ENCODE assay signal across 1 cellular context in the genomic region with DNA sequence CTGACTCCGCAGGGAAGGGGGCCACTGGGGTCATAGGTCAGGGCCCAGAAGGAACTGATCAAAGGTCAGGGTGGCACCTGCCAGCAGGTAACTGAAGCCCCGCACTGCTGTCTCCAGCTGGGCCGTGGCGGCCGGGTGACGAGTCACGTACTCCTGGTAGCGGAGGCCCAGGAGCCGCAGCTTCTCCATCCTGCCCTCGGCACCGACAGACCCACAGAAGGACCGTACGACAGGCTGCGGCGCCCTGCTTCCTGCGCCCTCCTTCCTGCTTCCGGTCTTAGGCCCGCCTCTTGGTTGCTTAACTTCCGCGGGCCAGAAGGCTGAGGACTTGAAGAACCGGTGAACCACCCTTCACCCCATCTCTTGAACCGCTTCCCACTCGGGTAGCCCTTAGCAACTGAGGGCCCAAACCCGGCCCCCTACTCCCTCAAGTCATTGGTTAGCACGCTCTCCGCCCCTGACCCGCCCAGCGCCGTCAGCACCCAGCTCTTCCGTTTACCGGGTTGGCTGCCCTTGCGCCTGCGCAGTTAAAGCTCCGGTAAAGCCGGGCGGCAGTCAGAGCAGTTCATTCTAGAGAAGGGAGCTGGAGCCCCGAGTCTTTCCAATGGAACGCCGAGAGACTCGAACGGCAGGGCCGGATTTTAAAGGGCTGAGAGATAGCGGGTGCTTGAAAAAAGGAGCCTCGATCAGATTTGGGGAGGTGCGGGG.
TF ChIP-seq lines count a peak whose summit lies in the region.

Gene PEX16, minus strand, starts transcription at position 255 of the 708 bp plus-strand sequence. Its CDS starts 66 bp downstream, at position 189.

TF ChIP-seq in K562, 482 proteins besides CTCF, POLR2A, EP300 and RAD21 (continued from another document and continues in another):
- TF ChIP-seq, protein P1, sequence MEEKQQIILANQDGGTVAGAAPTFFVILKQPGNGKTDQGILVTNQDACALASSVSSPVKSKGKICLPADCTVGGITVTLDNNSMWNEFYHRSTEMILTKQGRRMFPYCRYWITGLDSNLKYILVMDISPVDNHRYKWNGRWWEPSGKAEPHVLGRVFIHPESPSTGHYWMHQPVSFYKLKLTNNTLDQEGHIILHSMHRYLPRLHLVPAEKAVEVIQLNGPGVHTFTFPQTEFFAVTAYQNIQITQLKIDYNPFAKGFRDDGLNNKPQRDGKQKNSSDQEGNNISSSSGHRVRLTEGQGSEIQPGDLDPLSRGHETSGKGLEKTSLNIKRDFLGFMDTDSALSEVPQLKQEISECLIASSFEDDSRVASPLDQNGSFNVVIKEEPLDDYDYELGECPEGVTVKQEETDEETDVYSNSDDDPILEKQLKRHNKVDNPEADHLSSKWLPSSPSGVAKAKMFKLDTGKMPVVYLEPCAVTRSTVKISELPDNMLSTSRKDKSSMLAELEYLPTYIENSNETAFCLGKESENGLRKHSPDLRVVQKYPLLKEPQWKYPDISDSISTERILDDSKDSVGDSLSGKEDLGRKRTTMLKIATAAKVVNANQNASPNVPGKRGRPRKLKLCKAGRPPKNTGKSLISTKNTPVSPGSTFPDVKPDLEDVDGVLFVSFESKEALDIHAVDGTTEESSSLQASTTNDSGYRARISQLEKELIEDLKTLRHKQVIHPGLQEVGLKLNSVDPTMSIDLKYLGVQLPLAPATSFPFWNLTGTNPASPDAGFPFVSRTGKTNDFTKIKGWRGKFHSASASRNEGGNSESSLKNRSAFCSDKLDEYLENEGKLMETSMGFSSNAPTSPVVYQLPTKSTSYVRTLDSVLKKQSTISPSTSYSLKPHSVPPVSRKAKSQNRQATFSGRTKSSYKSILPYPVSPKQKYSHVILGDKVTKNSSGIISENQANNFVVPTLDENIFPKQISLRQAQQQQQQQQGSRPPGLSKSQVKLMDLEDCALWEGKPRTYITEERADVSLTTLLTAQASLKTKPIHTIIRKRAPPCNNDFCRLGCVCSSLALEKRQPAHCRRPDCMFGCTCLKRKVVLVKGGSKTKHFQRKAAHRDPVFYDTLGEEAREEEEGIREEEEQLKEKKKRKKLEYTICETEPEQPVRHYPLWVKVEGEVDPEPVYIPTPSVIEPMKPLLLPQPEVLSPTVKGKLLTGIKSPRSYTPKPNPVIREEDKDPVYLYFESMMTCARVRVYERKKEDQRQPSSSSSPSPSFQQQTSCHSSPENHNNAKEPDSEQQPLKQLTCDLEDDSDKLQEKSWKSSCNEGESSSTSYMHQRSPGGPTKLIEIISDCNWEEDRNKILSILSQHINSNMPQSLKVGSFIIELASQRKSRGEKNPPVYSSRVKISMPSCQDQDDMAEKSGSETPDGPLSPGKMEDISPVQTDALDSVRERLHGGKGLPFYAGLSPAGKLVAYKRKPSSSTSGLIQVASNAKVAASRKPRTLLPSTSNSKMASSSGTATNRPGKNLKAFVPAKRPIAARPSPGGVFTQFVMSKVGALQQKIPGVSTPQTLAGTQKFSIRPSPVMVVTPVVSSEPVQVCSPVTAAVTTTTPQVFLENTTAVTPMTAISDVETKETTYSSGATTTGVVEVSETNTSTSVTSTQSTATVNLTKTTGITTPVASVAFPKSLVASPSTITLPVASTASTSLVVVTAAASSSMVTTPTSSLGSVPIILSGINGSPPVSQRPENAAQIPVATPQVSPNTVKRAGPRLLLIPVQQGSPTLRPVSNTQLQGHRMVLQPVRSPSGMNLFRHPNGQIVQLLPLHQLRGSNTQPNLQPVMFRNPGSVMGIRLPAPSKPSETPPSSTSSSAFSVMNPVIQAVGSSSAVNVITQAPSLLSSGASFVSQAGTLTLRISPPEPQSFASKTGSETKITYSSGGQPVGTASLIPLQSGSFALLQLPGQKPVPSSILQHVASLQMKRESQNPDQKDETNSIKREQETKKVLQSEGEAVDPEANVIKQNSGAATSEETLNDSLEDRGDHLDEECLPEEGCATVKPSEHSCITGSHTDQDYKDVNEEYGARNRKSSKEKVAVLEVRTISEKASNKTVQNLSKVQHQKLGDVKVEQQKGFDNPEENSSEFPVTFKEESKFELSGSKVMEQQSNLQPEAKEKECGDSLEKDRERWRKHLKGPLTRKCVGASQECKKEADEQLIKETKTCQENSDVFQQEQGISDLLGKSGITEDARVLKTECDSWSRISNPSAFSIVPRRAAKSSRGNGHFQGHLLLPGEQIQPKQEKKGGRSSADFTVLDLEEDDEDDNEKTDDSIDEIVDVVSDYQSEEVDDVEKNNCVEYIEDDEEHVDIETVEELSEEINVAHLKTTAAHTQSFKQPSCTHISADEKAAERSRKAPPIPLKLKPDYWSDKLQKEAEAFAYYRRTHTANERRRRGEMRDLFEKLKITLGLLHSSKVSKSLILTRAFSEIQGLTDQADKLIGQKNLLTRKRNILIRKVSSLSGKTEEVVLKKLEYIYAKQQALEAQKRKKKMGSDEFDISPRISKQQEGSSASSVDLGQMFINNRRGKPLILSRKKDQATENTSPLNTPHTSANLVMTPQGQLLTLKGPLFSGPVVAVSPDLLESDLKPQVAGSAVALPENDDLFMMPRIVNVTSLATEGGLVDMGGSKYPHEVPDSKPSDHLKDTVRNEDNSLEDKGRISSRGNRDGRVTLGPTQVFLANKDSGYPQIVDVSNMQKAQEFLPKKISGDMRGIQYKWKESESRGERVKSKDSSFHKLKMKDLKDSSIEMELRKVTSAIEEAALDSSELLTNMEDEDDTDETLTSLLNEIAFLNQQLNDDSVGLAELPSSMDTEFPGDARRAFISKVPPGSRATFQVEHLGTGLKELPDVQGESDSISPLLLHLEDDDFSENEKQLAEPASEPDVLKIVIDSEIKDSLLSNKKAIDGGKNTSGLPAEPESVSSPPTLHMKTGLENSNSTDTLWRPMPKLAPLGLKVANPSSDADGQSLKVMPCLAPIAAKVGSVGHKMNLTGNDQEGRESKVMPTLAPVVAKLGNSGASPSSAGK (IDR thresholded peaks at IDR 0.05): no peak
- TF ChIP-seq HMG20B (CRISPR knock-in tag; IDR thresholded peaks at IDR 0.05) (no peak), KDM5B (IDR thresholded peaks at IDR 0.05; ENCODE audit: insufficient replicate concordance, low read depth, low read length) (peak; percentile 73), RBM17 (IDR thresholded peaks at IDR 0.05; ENCODE audit: borderline replicate concordance, low read depth, low read length) (no peak), BRCA1 (IDR thresholded peaks at IDR 0.05) (no peak), BRCA1 (CRISPR knock-in tag; IDR thresholded peaks at IDR 0.05) (no peak), NEUROD1 (IDR thresholded peaks at IDR 0.05; ENCODE audit: borderline replicate concordance, low read depth, low read length, partially characterized antibody) (peak; percentile 44), WHSC1 (IDR thresholded peaks at IDR 0.05; ENCODE audit: low read length) (no peak), RB1 (IDR thresholded peaks at IDR 0.05; ENCODE audit: low read depth) (no peak; the same call in 1 of the 2 replicates), FOXA1 (IDR thresholded peaks at IDR 0.05; ENCODE audit: borderline replicate concordance) (no peak), EP400 (IDR thresholded peaks at IDR 0.05) (peak; percentile 70), ARID1B (IDR thresholded peaks at IDR 0.05) (no peak), ZC3H4 (CRISPR knock-in tag; IDR thresholded peaks at IDR 0.05; ENCODE audit: borderline replicate concordance) (no peak), ZNF232 (CRISPR knock-in tag; IDR thresholded peaks at IDR 0.05) (no peak), JUN (IDR thresholded peaks at IDR 0.05; ENCODE audit: borderline replicate concordance, low read depth, low read length) (no peak), JUN (CRISPR knock-in tag; IDR thresholded peaks at IDR 0.05; ENCODE audit: borderline replicate concordance) (no peak), ZNF764 (CRISPR knock-in tag; IDR thresholded peaks at IDR 0.05; ENCODE audit: low read depth) (no peak), SOX6 (IDR thresholded peaks at IDR 0.05) (no peak; the same call in none of the 2 replicates), PCBP2 (IDR thresholded peaks at IDR 0.05; ENCODE audit: low read depth, low read length, poor library complexity, severe bottlenecking) (no peak), RERE (CRISPR knock-in tag; IDR thresholded peaks at IDR 0.05; ENCODE audit: borderline replicate concordance) (no peak), SMAD3 (CRISPR knock-in tag; conservative IDR thresholded peaks at IDR 0.05) (no peak), ZFX (CRISPR knock-in tag; IDR thresholded peaks at IDR 0.05) (peak; percentile 54; the same call in 1 of the 2 replicates), ZNF280B (CRISPR knock-in tag; IDR thresholded peaks at IDR 0.05) (no peak), ZNF124 (CRISPR knock-in tag; IDR thresholded peaks at IDR 0.05) (no peak)
- TF ChIP-seq, protein P2, sequence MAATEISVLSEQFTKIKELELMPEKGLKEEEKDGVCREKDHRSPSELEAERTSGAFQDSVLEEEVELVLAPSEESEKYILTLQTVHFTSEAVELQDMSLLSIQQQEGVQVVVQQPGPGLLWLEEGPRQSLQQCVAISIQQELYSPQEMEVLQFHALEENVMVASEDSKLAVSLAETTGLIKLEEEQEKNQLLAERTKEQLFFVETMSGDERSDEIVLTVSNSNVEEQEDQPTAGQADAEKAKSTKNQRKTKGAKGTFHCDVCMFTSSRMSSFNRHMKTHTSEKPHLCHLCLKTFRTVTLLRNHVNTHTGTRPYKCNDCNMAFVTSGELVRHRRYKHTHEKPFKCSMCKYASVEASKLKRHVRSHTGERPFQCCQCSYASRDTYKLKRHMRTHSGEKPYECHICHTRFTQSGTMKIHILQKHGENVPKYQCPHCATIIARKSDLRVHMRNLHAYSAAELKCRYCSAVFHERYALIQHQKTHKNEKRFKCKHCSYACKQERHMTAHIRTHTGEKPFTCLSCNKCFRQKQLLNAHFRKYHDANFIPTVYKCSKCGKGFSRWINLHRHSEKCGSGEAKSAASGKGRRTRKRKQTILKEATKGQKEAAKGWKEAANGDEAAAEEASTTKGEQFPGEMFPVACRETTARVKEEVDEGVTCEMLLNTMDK (IDR thresholded peaks at IDR 0.05; ENCODE audit: borderline replicate concordance, insufficient read depth, low read depth, low read length, poor library complexity, severe bottlenecking): no peak
- TF ChIP-seq, protein P3, sequence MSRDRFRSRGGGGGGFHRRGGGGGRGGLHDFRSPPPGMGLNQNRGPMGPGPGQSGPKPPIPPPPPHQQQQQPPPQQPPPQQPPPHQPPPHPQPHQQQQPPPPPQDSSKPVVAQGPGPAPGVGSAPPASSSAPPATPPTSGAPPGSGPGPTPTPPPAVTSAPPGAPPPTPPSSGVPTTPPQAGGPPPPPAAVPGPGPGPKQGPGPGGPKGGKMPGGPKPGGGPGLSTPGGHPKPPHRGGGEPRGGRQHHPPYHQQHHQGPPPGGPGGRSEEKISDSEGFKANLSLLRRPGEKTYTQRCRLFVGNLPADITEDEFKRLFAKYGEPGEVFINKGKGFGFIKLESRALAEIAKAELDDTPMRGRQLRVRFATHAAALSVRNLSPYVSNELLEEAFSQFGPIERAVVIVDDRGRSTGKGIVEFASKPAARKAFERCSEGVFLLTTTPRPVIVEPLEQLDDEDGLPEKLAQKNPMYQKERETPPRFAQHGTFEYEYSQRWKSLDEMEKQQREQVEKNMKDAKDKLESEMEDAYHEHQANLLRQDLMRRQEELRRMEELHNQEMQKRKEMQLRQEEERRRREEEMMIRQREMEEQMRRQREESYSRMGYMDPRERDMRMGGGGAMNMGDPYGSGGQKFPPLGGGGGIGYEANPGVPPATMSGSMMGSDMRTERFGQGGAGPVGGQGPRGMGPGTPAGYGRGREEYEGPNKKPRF (IDR thresholded peaks at IDR 0.05; ENCODE audit: low read depth, low read length): no peak
